In the genomic region with DNA sequence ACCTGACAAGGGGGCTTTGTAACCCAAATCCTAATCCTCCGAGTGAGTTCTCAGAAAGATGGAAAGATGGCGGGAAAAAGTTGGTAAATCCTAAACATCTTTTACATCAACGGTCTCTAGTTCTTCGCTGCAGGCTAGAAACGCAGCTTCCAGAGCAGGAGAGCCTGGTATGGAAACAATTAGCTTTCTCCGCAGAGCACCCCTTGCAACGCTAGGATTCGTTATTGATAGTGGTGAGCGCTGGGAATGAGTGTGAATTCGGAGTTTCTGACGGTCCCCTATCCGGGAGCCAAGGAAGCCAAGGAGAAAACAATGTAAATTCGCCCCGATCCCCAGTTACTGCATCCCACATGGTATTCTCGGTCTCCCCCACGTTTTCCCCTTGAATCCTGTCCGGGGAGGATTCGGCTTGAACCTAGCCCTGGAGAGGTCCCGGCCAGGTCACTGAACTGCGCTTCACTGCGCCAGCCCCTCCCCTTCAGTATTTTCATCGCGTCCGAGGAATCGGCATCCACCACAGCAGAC, we compare ENCODE assay signal across 1 cellular context.
TF ChIP-seq lines count a peak whose summit lies in the region.

No MANE protein-coding gene starts in this region.

TF ChIP-seq in A549, 52 proteins besides CTCF, POLR2A, EP300 and RAD21 (continued from another document):
- TF ChIP-seq KDM5A (IDR thresholded peaks at IDR 0.05): no peak
- TF ChIP-seq MAFK (IDR thresholded peaks at IDR 0.05; ENCODE audit: partially characterized antibody): no peak
